ENCODE assay signal across 2 cellular contexts in genomic region chr3:132623646-132624045, GRCh38.
TF ChIP-seq lines count a peak whose summit lies in the region.

No MANE protein-coding gene starts in this region.

TF ChIP-seq in IMR-90, 13 proteins besides CTCF, POLR2A, EP300 and RAD21:
- TF ChIP-seq MXI1 (IDR thresholded peaks at IDR 0.05; ENCODE audit: borderline replicate concordance, low read depth, low read length) (no peak), CEBPB (IDR thresholded peaks at IDR 0.05; ENCODE audit: low read depth, low read length) (no peak), MAFK (IDR thresholded peaks at IDR 0.05; ENCODE audit: low read depth, low read length) (no peak), NFE2L2 (IDR thresholded peaks at IDR 0.05; ENCODE audit: low read depth, low read length) (no peak), SMC3 (IDR thresholded peaks at IDR 0.05; ENCODE audit: low read depth, low read length) (no peak), BHLHE40 (IDR thresholded peaks at IDR 0.05; ENCODE audit: low read depth, low read length) (no peak), ELK1 (IDR thresholded peaks at IDR 0.05; ENCODE audit: borderline replicate concordance, low read depth, low read length) (no peak), MAZ (IDR thresholded peaks at IDR 0.05; ENCODE audit: borderline replicate concordance, low read depth, low read length) (no peak), RFX5 (IDR thresholded peaks at IDR 0.05; ENCODE audit: low read depth, low read length) (no peak), USF2 (IDR thresholded peaks at IDR 0.05; ENCODE audit: low read depth, low read length) (no peak), FOS (IDR thresholded peaks at IDR 0.05; ENCODE audit: low read depth, low read length) (no peak), CHD1 (IDR thresholded peaks at IDR 0.05; ENCODE audit: low read depth, low read length) (no peak), RCOR1 (IDR thresholded peaks at IDR 0.05; ENCODE audit: insufficient replicate concordance, low read length) (no peak)

TF ChIP-seq in HEK293T, 16 proteins besides CTCF, POLR2A, EP300 and RAD21:
- TF ChIP-seq ELF4 (IDR thresholded peaks at IDR 0.05): no peak
- TF ChIP-seq ARNT (IDR thresholded peaks at IDR 0.05): no peak
- no peak for TF ChIP-seq FOXK2 (IDR thresholded peaks at IDR 0.05)
- no peak for TF ChIP-seq LEF1 (IDR thresholded peaks at IDR 0.05; ENCODE audit: borderline replicate concordance)
- TF ChIP-seq HDGF (IDR thresholded peaks at IDR 0.05; ENCODE audit: borderline replicate concordance): no peak
- no peak for TF ChIP-seq FOXM1 (IDR thresholded peaks at IDR 0.05; ENCODE audit: borderline replicate concordance)
